In the genomic region with DNA sequence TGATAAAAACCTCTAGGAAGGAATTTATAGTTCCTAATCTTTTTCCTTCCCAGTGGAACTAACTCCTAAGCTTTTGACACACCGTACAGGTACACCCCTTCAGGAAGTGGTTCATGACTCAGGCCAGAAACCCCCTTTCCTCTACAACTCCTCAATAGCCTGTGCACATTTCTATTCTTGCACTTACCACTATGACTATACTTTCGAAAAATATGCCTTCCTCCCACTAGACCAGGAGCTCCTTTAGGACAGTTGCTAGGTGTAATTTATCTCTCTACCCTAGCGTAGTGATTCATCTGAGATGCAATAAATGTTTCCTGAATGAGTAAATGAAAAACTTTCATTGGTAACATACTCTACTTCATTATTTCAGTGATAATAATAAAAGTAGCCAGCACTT, we compare ENCODE assay signal across 10 cellular contexts. TPM values are rescaled to one million over a fixed set of nuclear protein-coding genes. Genes with fewer than 3 reads are reported as not detected.
DNase-seq lines count a peak whose midpoint lies in the region; ATAC-seq and TF ChIP-seq lines count a peak whose summit lies in the region.
"Had no signal": no experiment of that assay in that cellular context is flagged by ENCODE, and none has a peak within 500 bp of the region (broad histone marks: within the 10 kb centered on the region; RNA-seq: fewer than 3 reads in every experiment).

No MANE protein-coding gene starts in this region.

- intact Hi-C loops in upper lobe of right lung (cut with DNase I), result no loop called here

- no peak for TF ChIP-seq CTCF in upper lobe of right lung (IDR thresholded peaks at IDR 0.05)

- no peaks in the 10 kb centered on the region for H3K27me3 ChIP-seq in upper lobe of right lung
- no peaks in the 10 kb centered on the region for H3K27me3 ChIP-seq in MG63

- no peaks in the 10 kb centered on the region for H3K36me3 Mint-ChIP-seq in T-helper 2 cell treated with Interferon-gamma antibody and Interleukin-4, amounts not matched to agents 5 μg/mL and 100 μg/mL, for 36 hours (ENCODE audit: low read depth)

- H3K36me3 ChIP-seq in upper lobe of right lung (no peaks in the 10 kb centered on the region), MG63 (no peaks in the 10 kb centered on the region)
- H3K36me3 ChIP-seq: prostate gland had no signal

- DNase-seq in stimulated activated CD4-positive, alpha-beta T cell treated with anti-CD3 and anti-CD28 coated beads, Interleukin-4, amount 100 ng/mL, for 24 hours, result peak; percentile 15
- DNase-seq in stimulated activated CD4-positive, alpha-beta T cell treated with anti-CD3 and anti-CD28 coated beads, Interleukin-1b, Interleukin-23, amount 100 ng/mL, for 48 hours, result no peak
- DNase-seq in T-helper 2 cell treated with Interferon-gamma antibody and Interleukin-4, amounts not matched to agents 5 μg/mL and 100 μg/mL, for 36 hours (ENCODE audit: low spot score), result peak; percentile 21
- DNase-seq in upper lobe of right lung (no peak), activated gamma-delta T cell (lab: John Stamatoyannopoulos, UW) (no peak), MG63 (no peak)
- no peak for DNase-seq in effector CD4-positive, alpha-beta T cell

- H3K4me1 ChIP-seq in upper lobe of right lung, result no peaks in the 10 kb centered on the region
- H3K4me1 ChIP-seq: prostate gland had no signal

- no peak overlapping the region for H3K4me3 Mint-ChIP-seq in T-helper 2 cell treated with Interferon-gamma antibody and Interleukin-4, amounts not matched to agents 5 μg/mL and 100 μg/mL, for 36 hours
- H3K4me3 Mint-ChIP-seq: dendritic cell treated with granulocyte-macrophage colony-stimulating factor and Interleukin-4, amounts not matched to agents 40 ng/mL and 50 ng/mL, for 4 days had no signal

- peaks cover 23% of the 10 kb centered on the region for H3K27me3 Mint-ChIP-seq in T-helper 2 cell treated with Interferon-gamma antibody and Interleukin-4, amounts not matched to agents 5 μg/mL and 100 μg/mL, for 36 hours (ENCODE audit: low read depth)

- H3K9me3 Mint-ChIP-seq in T-helper 2 cell treated with Interferon-gamma antibody and Interleukin-4, amounts not matched to agents 5 μg/mL and 100 μg/mL, for 36 hours, result no peaks in the 10 kb centered on the region
- H3K9me3 Mint-ChIP-seq: dendritic cell treated with granulocyte-macrophage colony-stimulating factor and Interleukin-4, amounts not matched to agents 40 ng/mL and 50 ng/mL, for 4 days had no signal

- H3K4me1 Mint-ChIP-seq in T-helper 2 cell treated with Interferon-gamma antibody and Interleukin-4, amounts not matched to agents 5 μg/mL and 100 μg/mL, for 36 hours (ENCODE audit: low read depth), result peaks cover 9% of the 10 kb centered on the region

- H3K9me3 ChIP-seq in upper lobe of right lung (no peaks in the 10 kb centered on the region), MG63 (no peaks in the 10 kb centered on the region)
- H3K9me3 ChIP-seq: prostate gland had no signal

- no peak overlapping the region for H3K27ac Mint-ChIP-seq in T-helper 2 cell treated with Interferon-gamma antibody and Interleukin-4, amounts not matched to agents 5 μg/mL and 100 μg/mL, for 36 hours
- H3K27ac Mint-ChIP-seq: dendritic cell treated with granulocyte-macrophage colony-stimulating factor and Interleukin-4, amounts not matched to agents 40 ng/mL and 50 ng/mL, for 4 days had no signal

- H3K27ac ChIP-seq in upper lobe of right lung, result no peak overlapping the region
- H3K27ac ChIP-seq: prostate gland had no signal

- H3K4me3 ChIP-seq in upper lobe of right lung (no peak overlapping the region), MG63 (no peak overlapping the region)
- H3K4me3 ChIP-seq: prostate gland had no signal

- ATAC-seq in HG02852 (IDR thresholded peaks at IDR 0.05; ENCODE audit: unreplicated experiment) (peak; percentile 91), upper lobe of right lung (peak; percentile 45)

RNA-seq across cellular contexts. Expression of a gene that starts 14.5 kb away (rescaled TPM):
- 5.8 TPM for total RNA-seq in upper lobe of right lung
- not detected in 2 replicates for total RNA-seq in MG63 (2014; rRNA removed; shearing (Covaris generic); ENCODE audit: low replicate concordance)

Comparison
In these comparisons a context has a peak if more than half of its experiments do, and no peak if none do; other contexts are left out.
1. DNase-seq: peak in stimulated activated CD4-positive, alpha-beta T cell treated with anti-CD3 and anti-CD28 coated beads, Interleukin-4, amount 100 ng/mL, for 24 hours (single experiment) and T-helper 2 cell treated with Interferon-gamma antibody and Interleukin-4, amounts not matched to agents 5 μg/mL and 100 μg/mL, for 36 hours (single experiment); none in stimulated activated CD4-positive, alpha-beta T cell treated with anti-CD3 and anti-CD28 coated beads, Interleukin-1b, Interleukin-23, amount 100 ng/mL, for 48 hours (single experiment), upper lobe of right lung (single experiment), activated gamma-delta T cell (single experiment), MG63 (single experiment) and effector CD4-positive, alpha-beta T cell (single experiment).